9 cellular contexts compared by ENCODE assay signal in genomic region chr11:122100222-122101080, GRCh38. TPM values are rescaled to one million over a fixed set of nuclear protein-coding genes. Genes with fewer than 3 reads are reported as not detected.
DNase-seq lines count a peak whose midpoint lies in the region; ATAC-seq, FAIRE-seq and TF ChIP-seq lines count a peak whose summit lies in the region.
"Had no signal": no experiment of that assay in that cellular context is flagged by ENCODE, and none has a peak within 500 bp of the region (broad histone marks: within the 10 kb centered on the region; RNA-seq: fewer than 3 reads in every experiment).

No MANE protein-coding gene starts in this region.

- H3K36me3 Mint-ChIP-seq in activated naive CD4-positive, alpha-beta T cell treated with anti-CD3 and anti-CD28 coated beads, Interleukin-2, amount 10 ng/mL, durations not matched to agents 7 days and 5 days = no peaks in the 10 kb centered on the region

- dilution Hi-C loops in endothelial cell of umbilical vein (cut with MboI; ENCODE audit: extremely low pct_ligation_motif_present, low sequenced_read_pairs) = no loop called here

- no peak overlapping the region for H3K27ac Mint-ChIP-seq in activated naive CD4-positive, alpha-beta T cell treated with anti-CD3 and anti-CD28 coated beads, Interleukin-2, amount 10 ng/mL, durations not matched to agents 7 days and 5 days
- H3K27ac Mint-ChIP-seq: nephron had no signal

- CTCF ChIA-PET in activated naive CD4-positive, alpha-beta T cell treated with anti-CD3 and anti-CD28 coated beads, Interleukin-2, amount 10 ng/mL, durations not matched to agents 7 days and 5 days (lab: Charles Lee) = no interaction called here
- CTCF ChIA-PET in endothelial cell of umbilical vein (lab: Charles Lee) = interaction anchor here (0.6 to 5.3 kb wide), 26 partner anchors 8 to 467 kb away, joined by 3 to 52 read pairs (median 4); partner anchors contain the start of gene BLID

- no peaks in the 10 kb centered on the region for H3K27me3 ChIP-seq in endothelial cell of umbilical vein (ENCODE audit: control insufficient read depth in 2 of 2, insufficient read depth in 2 of 2, low read length in 2 of 2)

- peak; percentile 21 for DNase-seq in activated naive CD4-positive, alpha-beta T cell treated with anti-CD3 and anti-CD28 coated beads, Interleukin-2, amount 10 ng/mL, durations not matched to agents 7 days and 5 days
- DNase-seq in activated naive CD4-positive, alpha-beta T cell treated with Interleukin-2 at 50 U/mL for 16 hours = no peak
- DNase-seq in endothelial cell of umbilical vein (ENCODE audit: low read depth, low spot score) (peak; percentile 56), mucosa of descending colon (peak; percentile 13 to 42 (median 21)), NCI-H128 (lab: John Stamatoyannopoulos, UW; ENCODE audit: unreplicated experiment) (no peak)

- no peaks in the 10 kb centered on the region for H4K20me1 ChIP-seq in endothelial cell of umbilical vein (replicated peaks; ENCODE audit: control insufficient read depth, extremely low read depth, insufficient read depth, low read length)

- H3K4me1 ChIP-seq in endothelial cell of umbilical vein (ENCODE audit: control insufficient read depth, extremely low read depth, insufficient read depth, low read length) (peaks cover 72% of the 10 kb centered on the region), mucosa of descending colon (ENCODE audit: low read depth) (no peaks in the 10 kb centered on the region), urinary bladder (ENCODE audit: insufficient read depth) (no peaks in the 10 kb centered on the region)

- H3K4me2 ChIP-seq in endothelial cell of umbilical vein (ENCODE audit: insufficient read depth, low read length) = peak overlapping the region; percentile 98

- H3K9me1 ChIP-seq in endothelial cell of umbilical vein (replicated peaks; ENCODE audit: control insufficient read depth, extremely low read depth, insufficient read depth, low read length) = no peaks in the 10 kb centered on the region

- peak; percentile 58 for TF ChIP-seq POLR2A in endothelial cell of umbilical vein (IDR thresholded peaks at IDR 0.05; ENCODE audit: low read depth, low read length)

- H3K27me3 Mint-ChIP-seq in activated naive CD4-positive, alpha-beta T cell treated with anti-CD3 and anti-CD28 coated beads, Interleukin-2, amount 10 ng/mL, durations not matched to agents 7 days and 5 days = no peaks in the 10 kb centered on the region

- 9% methylated on average over 33 of the region's 33 CpGs for WGBS in urinary bladder

- H2AFZ ChIP-seq in endothelial cell of umbilical vein (ENCODE audit: low read depth, low read length) = peak overlapping the region; percentile 50

- peaks cover 80% of the 10 kb centered on the region for H3K79me2 ChIP-seq in endothelial cell of umbilical vein (ENCODE audit: control insufficient read depth, insufficient read depth, low read length)

- H3K27ac ChIP-seq in endothelial cell of umbilical vein (ENCODE audit: insufficient read depth, low read depth, low read length) (peak overlapping the region; percentile 71), urinary bladder (ENCODE audit: low read depth) (peak overlapping the region; percentile 83)

- no TSS peak for BruUV-seq in endothelial cell of umbilical vein (replicated peaks; lab: Mats Ljungman, UMichigan)

- POLR2A ChIA-PET in endothelial cell of umbilical vein (lab: Charles Lee) = interaction anchor here (0.6 to 1.0 kb wide), 3 partner anchors 13 to 852 kb away, joined by 3 to 5 read pairs (median 3); no protein-coding TSS in a partner anchor

- H3K9ac ChIP-seq in endothelial cell of umbilical vein (replicated peaks; ENCODE audit: extremely low read depth, insufficient read depth, low read length) = peak overlapping the region; percentile 91

- H3K9me3 ChIP-seq in endothelial cell of umbilical vein (replicated peaks; ENCODE audit: control insufficient read depth, insufficient read depth, low read length) = no peaks in the 10 kb centered on the region
- H3K9me3 ChIP-seq in mucosa of descending colon = no peaks in the 10 kb centered on the region

- no peaks in the 10 kb centered on the region for H3K4me1 Mint-ChIP-seq in activated naive CD4-positive, alpha-beta T cell treated with anti-CD3 and anti-CD28 coated beads, Interleukin-2, amount 10 ng/mL, durations not matched to agents 7 days and 5 days

- TF ChIP-seq CTCF in endothelial cell of umbilical vein (IDR thresholded peaks at IDR 0.05; ENCODE audit: extremely low read depth in 1 of 2, insufficient read depth in 1 of 2, low read depth in 1 of 2, low read length in 2 of 2) (no peak), mucosa of descending colon (IDR thresholded peaks at IDR 0.05) (no peak)

- intact Hi-C loops in endothelial cell of umbilical vein (cut with micrococcal nuclease) (loop anchor here (1.0 to 5.0 kb wide), 12 partner anchors 30 to 633 kb away; no protein-coding TSS in a partner anchor), mucosa of descending colon (cut with DNase I, micrococcal nuclease) (loop anchor here (5.0 to 10.0 kb wide), 2 partner anchors 104 to 443 kb away; no protein-coding TSS in a partner anchor)

- H3K9me3 Mint-ChIP-seq in activated naive CD4-positive, alpha-beta T cell treated with anti-CD3 and anti-CD28 coated beads, Interleukin-2, amount 10 ng/mL, durations not matched to agents 7 days and 5 days = no peaks in the 10 kb centered on the region
- H3K9me3 Mint-ChIP-seq: nephron had no signal

- no peak for FAIRE-seq in endothelial cell of umbilical vein (lab: Jason Lieb, UNC)

- H3K36me3 ChIP-seq in endothelial cell of umbilical vein (ENCODE audit: control insufficient read depth in 2 of 2, extremely low read depth in 1 of 2, insufficient read depth in 2 of 2, low read length in 2 of 2) = no peaks in the 10 kb centered on the region
- H3K36me3 ChIP-seq in mucosa of descending colon (ENCODE audit: low read depth) = no peaks in the 10 kb centered on the region
- H3K36me3 ChIP-seq in urinary bladder (ENCODE audit: insufficient read depth) = no peaks in the 10 kb centered on the region

- no peak overlapping the region for H3K4me3 Mint-ChIP-seq in activated naive CD4-positive, alpha-beta T cell treated with anti-CD3 and anti-CD28 coated beads, Interleukin-2, amount 10 ng/mL, durations not matched to agents 7 days and 5 days
- H3K4me3 Mint-ChIP-seq: nephron had no signal

- peak overlapping the region; percentile 27 to 96 (median 69) for H3K4me3 ChIP-seq in endothelial cell of umbilical vein (replicated peaks in 1 of 3; ENCODE audit: insufficient read depth in 1 of 3, low read depth in 1 of 3, low read length in 3 of 3)
- H3K4me3 ChIP-seq in mucosa of descending colon = no peak overlapping the region
- H3K4me3 ChIP-seq in urinary bladder (ENCODE audit: low read depth, low read length) = peak overlapping the region; percentile 62

- peak; percentile 11 for ATAC-seq in mucosa of descending colon
- ATAC-seq in HG02981 (IDR thresholded peaks at IDR 0.05; ENCODE audit: unreplicated experiment) = no peak
- no peak for ATAC-seq in HG02798 (IDR thresholded peaks at IDR 0.05; ENCODE audit: poor library complexity, unreplicated experiment)

TF ChIP-seq in endothelial cell of umbilical vein, 7 proteins besides CTCF, POLR2A, EP300 and RAD21:
- TF ChIP-seq POLR2AphosphoS5 (IDR thresholded peaks at IDR 0.05; ENCODE audit: insufficient read depth, low read depth, low read length) (peak; percentile 38), FOS (IDR thresholded peaks at IDR 0.05; ENCODE audit: borderline replicate concordance, insufficient read depth, low read length) (no peak)

RNA-seq across cellular contexts. Expression of gene BLID, which starts 15.6 kb away (rescaled TPM):
- total RNA-seq in endothelial cell of umbilical vein = 2.4 and 3.5 TPM in 2 replicates
- 0.12 TPM in 1 of 2 replicates, not detected in the other for polyA plus RNA-seq in endothelial cell of umbilical vein
- not detected in 2 replicates for polyA plus RNA-seq in endothelial cell of umbilical vein (2011; cell fraction: cytosol; rRNA removed)
- polyA plus RNA-seq in endothelial cell of umbilical vein (2011; cell fraction: nucleus; rRNA removed) = 0.84 and 0.93 TPM in 2 replicates
- 0.21 TPM in 1 of 2 replicates, not detected in the other for polyA plus RNA-seq in endothelial cell of umbilical vein (2012)
- polyA minus RNA-seq in endothelial cell of umbilical vein = 3.8 and 4.3 TPM in 2 replicates
- not detected for polyA minus RNA-seq in endothelial cell of umbilical vein (2011; cell fraction: cytosol; rRNA and poly(A)+ RNA removed)
- polyA minus RNA-seq in endothelial cell of umbilical vein (2011; cell fraction: nucleus; rRNA and poly(A)+ RNA removed) = 8.1 and 24.4 TPM in 2 replicates
- under 1 TPM in 1 of 3 donors, not detected in 2; 0.73 TPM for total RNA-seq in mucosa of descending colon
- total RNA-seq in urinary bladder = 15.6 TPM
- polyA plus RNA-seq in urinary bladder = not detected

Comparison
In these comparisons a context has a peak if more than half of its experiments do, and no peak if none do; other contexts are left out.
1. DNase-seq: peak in activated naive CD4-positive, alpha-beta T cell treated with anti-CD3 and anti-CD28 coated beads, Interleukin-2, amount 10 ng/mL, durations not matched to agents 7 days and 5 days (single experiment), endothelial cell of umbilical vein (single experiment) and mucosa of descending colon (3 of 3); none in activated naive CD4-positive, alpha-beta T cell treated with Interleukin-2 at 50 U/mL for 16 hours (single experiment) and NCI-H128 (single experiment).